In the genomic region with DNA sequence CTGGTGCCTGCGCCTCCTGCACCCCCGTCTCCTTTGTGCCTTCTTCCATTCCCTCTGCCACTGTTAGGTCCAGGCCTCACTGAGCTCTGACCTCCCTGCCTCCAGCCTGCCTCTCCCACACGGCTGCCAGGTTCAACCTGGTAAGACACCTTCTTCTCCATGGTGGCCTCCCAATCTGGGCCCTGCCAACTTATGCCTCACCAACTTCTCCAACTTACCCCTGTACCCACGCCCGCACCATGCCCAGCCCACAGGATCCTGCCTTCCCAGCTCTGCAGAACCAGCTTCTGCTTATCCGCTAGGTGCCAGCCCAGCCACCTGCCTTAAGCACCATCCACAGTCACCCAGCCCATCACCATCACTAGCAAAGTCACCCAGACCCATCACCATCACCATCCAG, we compare ENCODE assay signal across 29 cellular contexts.
"Had no signal": no experiment of that assay in that cellular context is flagged by ENCODE, and none has a peak within 500 bp of the region (broad histone marks: within the 10 kb centered on the region; RNA-seq: fewer than 3 reads in every experiment).

No MANE protein-coding gene starts in this region.

- H3K4me3 ChIP-seq: adrenal gland, ascending aorta, breast epithelium, cardiac muscle cell, coronary artery, dorsolateral prefrontal cortex had no signal

- H3K27me3 ChIP-seq: adrenal gland, ascending aorta, breast epithelium, cardiac muscle cell, dorsolateral prefrontal cortex had no signal

- H3K36me3 ChIP-seq: adrenal gland, ascending aorta, breast epithelium, cardiac muscle cell had no signal

- DNase-seq: activated B cell treated with CpG ODN at 0.5 μM for 24 hours; activated CD4-positive, alpha-beta T cell treated with anti-CD3 and anti-CD28 coated beads for 48 hours; activated CD4-positive, alpha-beta T cell treated with anti-CD3 and anti-CD28 coated beads, Interleukin-2, amount 50 U/mL, for 1 hour; activated CD4-positive, alpha-beta T cell treated with anti-CD3 and anti-CD28 coated beads, Interleukin-2, amount 50 U/mL, for 48 hours; activated CD8-positive, alpha-beta memory T cell treated with anti-CD3 and anti-CD28 coated beads for 24 hours; activated CD8-positive, alpha-beta T cell treated with anti-CD3 and anti-CD28 coated beads for 36 hours; activated effector memory CD4-positive, alpha-beta T cell treated with anti-CD3 and anti-CD28 coated beads, Interleukin-2, amount 50 U/mL, for 16 hours; activated naive CD4-positive, alpha-beta T cell treated with anti-CD3 and anti-CD28 coated beads for 36 hours; activated naive CD8-positive, alpha-beta T cell treated with anti-CD3 and anti-CD28 coated beads for 36 hours; activated naive CD8-positive, alpha-beta T cell treated with anti-CD3 and anti-CD28 coated beads, Interleukin-2, amount 50 U/mL, for 24 hours; activated T-cell treated with anti-CD3 and anti-CD28 coated beads, Interleukin-2, amount 50 U/mL, for 48 hours; adrenal gland; amygdala; central memory CD4-positive, alpha-beta T cell; cerebellar nuclear complex; dorsolateral prefrontal cortex; effector memory CD4-positive, alpha-beta T cell; endodermal cell; foreskin fibroblast; T-helper 1 cell; T-helper 17 cell; T1000; WERI-Rb-1 had no signal

- H3K27ac ChIP-seq: adrenal gland, ascending aorta, breast epithelium, cardiac muscle cell, coronary artery, dorsolateral prefrontal cortex, WERI-Rb-1 had no signal

- ATAC-seq: activated CD4-positive, CD25-positive, alpha-beta regulatory T cell treated with anti-CD3 and anti-CD28 coated beads, Interleukin-2, amount 50 U/mL, for 24 hours; activated CD8-positive, alpha-beta T cell treated with anti-CD3 and anti-CD28 coated beads for 36 hours; activated naive CD8-positive, alpha-beta T cell treated with anti-CD3 and anti-CD28 coated beads, Interleukin-2, amount 50 U/mL, for 24 hours; esophagus mucosa; T-helper 17 cell had no signal

- H3K4me1 ChIP-seq: ascending aorta, breast epithelium had no signal

- H3K9me3 ChIP-seq: adrenal gland, ascending aorta, breast epithelium had no signal
